21 cellular contexts compared by ENCODE assay signal in the genomic region with DNA sequence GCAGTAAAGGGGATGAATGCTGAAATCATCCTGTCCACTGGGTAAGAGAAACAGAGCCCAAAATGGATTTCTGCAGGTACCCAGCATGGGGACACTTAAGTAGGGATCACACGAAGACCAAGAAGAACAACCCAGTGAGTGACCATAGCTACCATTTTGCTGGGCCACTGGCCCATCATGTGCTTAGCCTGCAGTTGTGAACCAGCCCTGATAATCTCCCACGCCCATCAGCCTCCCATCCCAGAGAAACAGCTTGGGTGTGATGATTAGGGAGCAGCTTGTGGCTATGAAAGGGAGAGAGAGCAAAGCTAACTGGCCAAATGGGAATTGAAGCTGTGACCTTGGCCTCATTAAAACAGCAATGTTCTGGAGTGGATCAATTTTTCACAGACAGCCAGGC.
"Had no signal": no experiment of that assay in that cellular context is flagged by ENCODE, and none has a peak within 500 bp of the region (broad histone marks: within the 10 kb centered on the region; RNA-seq: fewer than 3 reads in every experiment).

No MANE protein-coding gene starts in this region.

- H3K36me3 ChIP-seq: ascending aorta, breast epithelium, sigmoid colon, upper lobe of right lung had no signal

- H3K4me1 ChIP-seq: ascending aorta, breast epithelium, sigmoid colon, upper lobe of right lung had no signal

- H3K4me3 ChIP-seq: ascending aorta, breast epithelium, lung, sigmoid colon, upper lobe of right lung had no signal

- DNase-seq: activated CD4-positive, alpha-beta T cell treated with anti-CD3 and anti-CD28 coated beads, Interleukin-2, amount 10 ng/mL, durations not matched to agents 7 days and 5 days; activated CD8-positive, alpha-beta memory T cell treated with anti-CD3 and anti-CD28 coated beads, Interleukin-2, amount 50 U/mL, for 4 hours; activated naive CD4-positive, alpha-beta T cell treated with anti-CD3 and anti-CD28 coated beads, Interleukin-2, amount 10 ng/mL, durations not matched to agents 7 days and 5 days; activated T-cell treated with anti-CD3 and anti-CD28 coated beads, Interleukin-2, amount 50 U/mL, for 4 hours; cerebellar nuclear complex; effector memory CD4-positive, alpha-beta T cell; foreskin fibroblast; hippocampal formation; sigmoid colon; stimulated activated CD4-positive, alpha-beta T cell treated with anti-CD3 and anti-CD28 coated beads, Interleukin-4, amount 100 ng/mL, for 24 hours; T-helper 1 cell; T-helper 9 cell; upper lobe of right lung had no signal

- H3K4me1 Mint-ChIP-seq: activated CD4-positive, alpha-beta T cell treated with anti-CD3 and anti-CD28 coated beads, Interleukin-2, amount 10 ng/mL, durations not matched to agents 7 days and 5 days; activated naive CD4-positive, alpha-beta T cell treated with anti-CD3 and anti-CD28 coated beads, Interleukin-2, amount 10 ng/mL, durations not matched to agents 7 days and 5 days; mesothelial cell of epicardium; stimulated activated effector memory CD8-positive, alpha-beta T cell treated with anti-CD3 and anti-CD28 coated beads, Interleukin-12 subunit alpha, Interleukin-12 subunit beta, amount 100 ng/mL, for 72 hours had no signal

- H3K9me3 Mint-ChIP-seq: activated CD4-positive, alpha-beta T cell treated with anti-CD3 and anti-CD28 coated beads, Interleukin-2, amount 10 ng/mL, durations not matched to agents 7 days and 5 days; activated naive CD4-positive, alpha-beta T cell treated with anti-CD3 and anti-CD28 coated beads, Interleukin-2, amount 10 ng/mL, durations not matched to agents 7 days and 5 days; activated T-cell treated with anti-CD3 and anti-CD28 coated beads, Interleukin-2, amount 50 U/mL, for 4 hours; dendritic cell treated with granulocyte-macrophage colony-stimulating factor and Interleukin-4, amounts not matched to agents 40 ng/mL and 50 ng/mL, for 4 days; mesothelial cell of epicardium; nephron; stimulated activated effector memory CD8-positive, alpha-beta T cell treated with anti-CD3 and anti-CD28 coated beads, Interleukin-12 subunit alpha, Interleukin-12 subunit beta, amount 100 ng/mL, for 72 hours had no signal

- H3K27ac Mint-ChIP-seq: activated CD4-positive, alpha-beta T cell treated with anti-CD3 and anti-CD28 coated beads, Interleukin-2, amount 10 ng/mL, durations not matched to agents 7 days and 5 days; activated naive CD4-positive, alpha-beta T cell treated with anti-CD3 and anti-CD28 coated beads, Interleukin-2, amount 10 ng/mL, durations not matched to agents 7 days and 5 days; dendritic cell treated with granulocyte-macrophage colony-stimulating factor and Interleukin-4, amounts not matched to agents 40 ng/mL and 50 ng/mL, for 4 days; mesothelial cell of epicardium; nephron; stimulated activated effector memory CD8-positive, alpha-beta T cell treated with anti-CD3 and anti-CD28 coated beads, Interleukin-12 subunit alpha, Interleukin-12 subunit beta, amount 100 ng/mL, for 72 hours had no signal

- H3K36me3 Mint-ChIP-seq: activated naive CD4-positive, alpha-beta T cell treated with anti-CD3 and anti-CD28 coated beads, Interleukin-2, amount 10 ng/mL, durations not matched to agents 7 days and 5 days; mesothelial cell of epicardium; stimulated activated effector memory CD8-positive, alpha-beta T cell treated with anti-CD3 and anti-CD28 coated beads, Interleukin-12 subunit alpha, Interleukin-12 subunit beta, amount 100 ng/mL, for 72 hours had no signal

- H3K9me3 ChIP-seq: ascending aorta, breast epithelium, sigmoid colon, upper lobe of right lung had no signal

- H3K27ac ChIP-seq: ascending aorta, breast epithelium, sigmoid colon, upper lobe of right lung had no signal

- H3K4me3 Mint-ChIP-seq: activated CD4-positive, alpha-beta T cell treated with anti-CD3 and anti-CD28 coated beads, Interleukin-2, amount 10 ng/mL, durations not matched to agents 7 days and 5 days; activated naive CD4-positive, alpha-beta T cell treated with anti-CD3 and anti-CD28 coated beads, Interleukin-2, amount 10 ng/mL, durations not matched to agents 7 days and 5 days; activated T-cell treated with anti-CD3 and anti-CD28 coated beads, Interleukin-2, amount 50 U/mL, for 4 hours; dendritic cell treated with granulocyte-macrophage colony-stimulating factor and Interleukin-4, amounts not matched to agents 40 ng/mL and 50 ng/mL, for 4 days; mesothelial cell of epicardium; nephron; stimulated activated effector memory CD8-positive, alpha-beta T cell treated with anti-CD3 and anti-CD28 coated beads, Interleukin-12 subunit alpha, Interleukin-12 subunit beta, amount 100 ng/mL, for 72 hours had no signal

- ATAC-seq: activated T-cell treated with anti-CD3 and anti-CD28 coated beads, Interleukin-2, amount 50 U/mL, for 4 hours; left lobe of liver; stimulated activated effector memory CD8-positive, alpha-beta T cell treated with anti-CD3 and anti-CD28 coated beads, Interleukin-12 subunit alpha, Interleukin-12 subunit beta, amount 100 ng/mL, for 72 hours; upper lobe of right lung had no signal
